Comparison of ENCODE assay signal across 27 cellular contexts in the genomic region with DNA sequence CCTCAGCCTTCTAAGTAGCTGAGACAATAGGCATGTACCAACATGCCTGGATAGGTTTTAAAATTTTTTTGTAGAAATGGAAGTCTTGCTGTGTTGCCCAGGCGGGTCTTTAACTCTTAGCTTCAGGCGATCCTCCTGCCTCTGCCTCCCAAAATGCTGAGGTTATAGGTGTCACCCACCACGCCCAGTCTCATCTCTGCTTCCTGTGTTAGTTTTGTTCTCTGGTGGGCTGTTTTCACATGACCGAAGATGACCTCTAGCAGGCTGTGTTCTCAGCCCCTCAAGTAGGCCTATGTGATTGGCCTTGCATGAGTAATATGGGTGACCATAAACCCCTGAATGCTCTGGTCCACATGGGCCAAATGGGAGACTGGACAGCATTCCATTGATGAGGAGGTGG. TPM values are rescaled to one million over a fixed set of nuclear protein-coding genes. Genes with fewer than 3 reads are reported as not detected.
DNase-seq lines count a peak whose midpoint lies in the region; ATAC-seq and TF ChIP-seq lines count a peak whose summit lies in the region.
"Had no signal": no experiment of that assay in that cellular context is flagged by ENCODE, and none has a peak within 500 bp of the region (broad histone marks: within the 10 kb centered on the region; RNA-seq: fewer than 3 reads in every experiment).

No MANE protein-coding gene starts in this region.

- H3K27ac Mint-ChIP-seq in activated CD4-positive, alpha-beta memory T cell treated with anti-CD3 and anti-CD28 coated beads, Interleukin-2, amount 10 ng/mL, durations not matched to agents 7 days and 5 days, result peak overlapping the region; percentile 76
- no peak overlapping the region for H3K27ac Mint-ChIP-seq in activated CD4-positive, alpha-beta memory T cell treated with anti-CD3 and anti-CD28 coated beads for 36 hours
- peak overlapping the region; percentile 62 for H3K27ac Mint-ChIP-seq in nephron progenitor cell
- H3K27ac Mint-ChIP-seq: T-helper 17 cell had no signal

- CTCF ChIA-PET in activated CD4-positive, alpha-beta memory T cell treated with anti-CD3 and anti-CD28 coated beads, Interleukin-2, amount 10 ng/mL, durations not matched to agents 7 days and 5 days (lab: Charles Lee), result interaction anchor here (0.6 to 4.8 kb wide), 9 partner anchors 10 to 252 kb away, joined by 3 to 52 read pairs (median 5); a partner anchor contains a TSS
- CTCF ChIA-PET in activated CD4-positive, alpha-beta memory T cell treated with anti-CD3 and anti-CD28 coated beads for 36 hours (lab: Charles Lee), result interaction anchor here (1.8 kb wide), 1 partner anchor 288 kb away, joined by 5 read pairs; no protein-coding TSS in a partner anchor
- CTCF ChIA-PET in RWPE1 (lab: Yijun Ruan, JAX), result no interaction called here

- TF ChIP-seq CTCF in RWPE1 (conservative IDR thresholded peaks at IDR 0.05; ENCODE audit: low read depth), result no peak
- no peak for TF ChIP-seq CTCF in choroid plexus epithelial cell (conservative IDR thresholded peaks at IDR 0.05; ENCODE audit: low read depth, low read length)
- no peak for TF ChIP-seq CTCF in nephron progenitor cell (IDR thresholded peaks at IDR 0.05)

- H3K4me1 Mint-ChIP-seq in activated CD4-positive, alpha-beta memory T cell treated with anti-CD3 and anti-CD28 coated beads, Interleukin-2, amount 10 ng/mL, durations not matched to agents 7 days and 5 days, result peaks cover 59% of the 10 kb centered on the region
- H3K4me1 Mint-ChIP-seq in activated CD4-positive, alpha-beta memory T cell treated with anti-CD3 and anti-CD28 coated beads for 36 hours (ENCODE audit: low read depth), result peaks cover 46% of the 10 kb centered on the region
- H3K4me1 Mint-ChIP-seq in nephron progenitor cell, result peaks cover 28% of the 10 kb centered on the region

- H3K9me3 Mint-ChIP-seq in activated CD4-positive, alpha-beta memory T cell treated with anti-CD3 and anti-CD28 coated beads, Interleukin-2, amount 10 ng/mL, durations not matched to agents 7 days and 5 days, result no peaks in the 10 kb centered on the region
- H3K9me3 Mint-ChIP-seq in activated CD4-positive, alpha-beta memory T cell treated with anti-CD3 and anti-CD28 coated beads for 36 hours, result no peaks in the 10 kb centered on the region
- no peaks in the 10 kb centered on the region for H3K9me3 Mint-ChIP-seq in nephron progenitor cell

- peaks cover 36% of the 10 kb centered on the region for H3K36me3 Mint-ChIP-seq in activated CD4-positive, alpha-beta memory T cell treated with anti-CD3 and anti-CD28 coated beads, Interleukin-2, amount 10 ng/mL, durations not matched to agents 7 days and 5 days (ENCODE audit: low read depth)
- H3K36me3 Mint-ChIP-seq in activated CD4-positive, alpha-beta memory T cell treated with anti-CD3 and anti-CD28 coated beads for 36 hours, result peaks cover 46% of the 10 kb centered on the region
- peaks cover 68% of the 10 kb centered on the region for H3K36me3 Mint-ChIP-seq in nephron progenitor cell (ENCODE audit: low read depth)

- H3K27me3 Mint-ChIP-seq in activated CD4-positive, alpha-beta memory T cell treated with anti-CD3 and anti-CD28 coated beads, Interleukin-2, amount 10 ng/mL, durations not matched to agents 7 days and 5 days, result no peaks in the 10 kb centered on the region
- H3K27me3 Mint-ChIP-seq in activated CD4-positive, alpha-beta memory T cell treated with anti-CD3 and anti-CD28 coated beads for 36 hours, result no peaks in the 10 kb centered on the region
- no peaks in the 10 kb centered on the region for H3K27me3 Mint-ChIP-seq in nephron progenitor cell (ENCODE audit: low read depth, poor library complexity)
- H3K27me3 Mint-ChIP-seq: T-helper 17 cell had no signal

- POLR2A ChIA-PET in activated CD4-positive, alpha-beta memory T cell treated with anti-CD3 and anti-CD28 coated beads, Interleukin-2, amount 10 ng/mL, durations not matched to agents 7 days and 5 days (lab: Charles Lee), result interaction anchor here (1.3 to 4.1 kb wide), 4 partner anchors 10 to 52 kb away, joined by 3 to 41 read pairs (median 4); no protein-coding TSS in a partner anchor
- POLR2A ChIA-PET in activated CD4-positive, alpha-beta memory T cell treated with anti-CD3 and anti-CD28 coated beads for 36 hours (lab: Charles Lee), result no interaction called here
- POLR2A ChIA-PET in RWPE1 (lab: Yijun Ruan, JAX; ENCODE audit: low non-redundant PET), result no interaction called here

- ATAC-seq in HG03139 (IDR thresholded peaks at IDR 0.05; ENCODE audit: unreplicated experiment), result no peak
- ATAC-seq: HepG2, left cardiac atrium, T-helper 17 cell, upper lobe of right lung had no signal

- H3K27ac ChIP-seq in RWPE1, result peak overlapping the region; percentile 49
- H3K27ac ChIP-seq: cardiac muscle cell, HL-60, upper lobe of right lung had no signal

- no peak overlapping the region for H3K4me3 Mint-ChIP-seq in activated CD4-positive, alpha-beta memory T cell treated with anti-CD3 and anti-CD28 coated beads, Interleukin-2, amount 10 ng/mL, durations not matched to agents 7 days and 5 days
- no peak overlapping the region for H3K4me3 Mint-ChIP-seq in activated CD4-positive, alpha-beta memory T cell treated with anti-CD3 and anti-CD28 coated beads for 36 hours
- H3K4me3 Mint-ChIP-seq in nephron progenitor cell, result no peak overlapping the region
- H3K4me3 Mint-ChIP-seq: T-helper 17 cell had no signal

- peak; percentile 42 for DNase-seq in activated CD4-positive, alpha-beta memory T cell treated with anti-CD3 and anti-CD28 coated beads, Interleukin-2, amount 10 ng/mL, durations not matched to agents 7 days and 5 days
- DNase-seq in activated CD4-positive, alpha-beta memory T cell treated with anti-CD3 and anti-CD28 coated beads for 36 hours, result no peak
- no peak for DNase-seq in RWPE1 (ENCODE audit: low spot score)
- peak; percentile 5 for DNase-seq in choroid plexus epithelial cell (ENCODE audit: low read depth)
- DNase-seq in nephron progenitor cell, result no peak
- DNase-seq in HPDE6-E6E7 (ENCODE audit: extremely low spot score), result no peak
- DNase-seq in medulla oblongata (ENCODE audit: extremely low spot score), result no peak
- DNase-seq: activated CD4-positive, alpha-beta T cell treated with anti-CD3 and anti-CD28 coated beads for 48 hours; activated naive CD4-positive, alpha-beta T cell; amygdala; COR-L47; DMS79; H7; left cardiac atrium; mesendoderm; NCI-H1092; NCI-H187; NCI-H69; occipital lobe; RPMI8226; T-helper 17 cell; upper lobe of right lung had no signal

- intact Hi-C loops in activated CD4-positive, alpha-beta memory T cell treated with anti-CD3 and anti-CD28 coated beads for 36 hours (cut with micrococcal nuclease), result loop anchor here (5.0 kb wide), 1 partner anchor 250 kb away; a partner anchor contains a TSS

- no peak overlapping the region for H3K4me3 ChIP-seq in choroid plexus epithelial cell (ENCODE audit: low read depth, low read length)
- H3K4me3 ChIP-seq: cardiac muscle cell, upper lobe of right lung had no signal

RNA-seq across cellular contexts. Expression of a gene that starts 56.8 kb away (rescaled TPM):
- under 1 TPM; 0.60 to 0.65 TPM for total RNA-seq in activated CD4-positive, alpha-beta memory T cell treated with anti-CD3 and anti-CD28 coated beads, Interleukin-2, amount 10 ng/mL, durations not matched to agents 7 days and 5 days
- under 1 TPM; 0.39 to 0.45 TPM for total RNA-seq in activated CD4-positive, alpha-beta memory T cell treated with anti-CD3 and anti-CD28 coated beads for 36 hours
- total RNA-seq: epithelial cell of proximal tubule had no signal

Comparison
In these comparisons a context has a peak if more than half of its experiments do, and no peak if none do; other contexts are left out.
1. DNase-seq: peak in activated CD4-positive, alpha-beta memory T cell treated with anti-CD3 and anti-CD28 coated beads, Interleukin-2, amount 10 ng/mL, durations not matched to agents 7 days and 5 days (single experiment) and choroid plexus epithelial cell (single experiment); none in activated CD4-positive, alpha-beta memory T cell treated with anti-CD3 and anti-CD28 coated beads for 36 hours (single experiment), RWPE1 (single experiment), nephron progenitor cell (single experiment), HPDE6-E6E7 (single experiment) and medulla oblongata (single experiment).